17 cellular contexts compared by ENCODE assay signal in the genomic region with DNA sequence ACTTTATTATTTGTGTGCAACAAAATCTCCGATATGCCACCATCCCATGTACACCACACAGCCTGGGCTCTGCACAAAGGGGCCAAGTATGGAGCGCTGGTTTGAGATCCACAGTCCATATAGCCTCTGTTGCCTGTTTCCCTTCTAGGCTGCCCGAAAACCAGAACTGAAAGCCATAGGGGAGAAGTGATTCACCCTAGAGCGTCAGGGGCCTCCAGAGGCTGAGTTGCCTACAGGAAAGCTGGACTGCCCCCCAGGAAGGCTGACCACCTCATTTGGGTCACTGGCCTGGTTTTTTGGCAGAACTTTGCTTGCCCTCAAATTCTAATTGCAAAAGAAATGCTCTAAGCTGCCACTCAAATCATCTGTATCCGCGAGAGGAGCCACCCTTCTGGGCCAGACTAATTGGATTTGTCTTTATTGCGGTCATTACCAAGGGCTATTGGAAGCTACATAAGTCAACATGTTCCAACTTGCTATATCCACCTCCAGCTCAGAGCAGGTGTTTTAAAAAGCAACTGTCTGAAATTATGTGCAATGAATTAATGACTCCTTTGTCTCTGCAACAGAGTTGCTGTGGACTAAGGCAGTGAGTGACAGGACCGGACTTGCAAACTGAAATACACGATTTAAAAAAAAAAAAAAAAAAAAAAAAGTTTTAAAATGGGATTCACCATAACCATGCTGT. TPM values are rescaled to one million over a fixed set of nuclear protein-coding genes. Genes with fewer than 3 reads are reported as not detected.
DNase-seq lines count a peak whose midpoint lies in the region; ATAC-seq and TF ChIP-seq lines count a peak whose summit lies in the region.
"Had no signal": no experiment of that assay in that cellular context is flagged by ENCODE, and none has a peak within 500 bp of the region (broad histone marks: within the 10 kb centered on the region; RNA-seq: fewer than 3 reads in every experiment).

No MANE protein-coding gene starts in this region.

- no peak for TF ChIP-seq CTCF in upper lobe of right lung (IDR thresholded peaks at IDR 0.05)

- H3K4me1 ChIP-seq in upper lobe of right lung, result no peaks in the 10 kb centered on the region
- H3K4me1 ChIP-seq: tibial nerve had no signal

- no peak for ATAC-seq in upper lobe of right lung
- ATAC-seq: activated naive CD4-positive, alpha-beta T cell treated with anti-CD3 and anti-CD28 coated beads, Interleukin-2, amount 50 U/mL, for 72 hours; T-helper 17 cell had no signal

- no peaks in the 10 kb centered on the region for H3K9me3 ChIP-seq in upper lobe of right lung
- H3K9me3 ChIP-seq: tibial nerve had no signal

- no peaks in the 10 kb centered on the region for H3K27me3 ChIP-seq in upper lobe of right lung
- H3K27me3 ChIP-seq: tibial nerve had no signal

- DNase-seq in DMS153 treated with DMSO at 0.1 percent for 48 hours (lab: John Stamatoyannopoulos, UW; ENCODE audit: unreplicated experiment) (peak; percentile 5), NCI-H146 treated with DMSO at 0.1 percent for 48 hours (lab: John Stamatoyannopoulos, UW; ENCODE audit: unreplicated experiment) (peak; percentile 98), NOMO-1 treated with dmso at 0.1 percent for 144 hours (lab: John Stamatoyannopoulos, UW; ENCODE audit: unreplicated experiment) (peak; percentile 14), fibroblast of peridontal ligament (ENCODE audit: extremely low read depth) (peak; percentile 41), NCI-H2171 treated with DMSO at 0.1 percent for 48 hours (lab: John Stamatoyannopoulos, UW) (no peak), T1000 (lab: John Stamatoyannopoulos, UW) (no peak), upper lobe of right lung (no peak), 8988T (no peak)
- DNase-seq: activated CD4-positive, alpha-beta T cell treated with anti-CD3 and anti-CD28 coated beads for 4 hours; effector memory CD4-positive, alpha-beta T cell; foreskin melanocyte; mesendoderm; nucleus accumbens; stimulated activated CD4-positive, alpha-beta T cell treated with anti-CD3 and anti-CD28 coated beads, Interleukin-4, amount 100 ng/mL, for 24 hours; T-helper 17 cell had no signal

- no peak overlapping the region for H3K4me3 ChIP-seq in upper lobe of right lung
- H3K4me3 ChIP-seq: tibial nerve had no signal

- no peaks in the 10 kb centered on the region for H3K36me3 ChIP-seq in upper lobe of right lung
- H3K36me3 ChIP-seq: tibial nerve had no signal

- intact Hi-C loops in upper lobe of right lung (cut with DNase I), result no loop called here

- H3K27ac ChIP-seq in upper lobe of right lung, result no peak overlapping the region
- H3K27ac ChIP-seq: tibial nerve had no signal

RNA-seq across cellular contexts. Expression of a gene that starts 28.3 kb away (rescaled TPM):
- 38.3 TPM for total RNA-seq in upper lobe of right lung

Comparison
In these comparisons a context has a peak if more than half of its experiments do, and no peak if none do; other contexts are left out.
1. DNase-seq: peak in DMS153 treated with DMSO at 0.1 percent for 48 hours (single experiment), NCI-H146 treated with DMSO at 0.1 percent for 48 hours (single experiment), NOMO-1 treated with dmso at 0.1 percent for 144 hours (single experiment) and fibroblast of peridontal ligament (single experiment); none in NCI-H2171 treated with DMSO at 0.1 percent for 48 hours (single experiment), T1000 (single experiment), upper lobe of right lung (single experiment) and 8988T (single experiment).